In genomic region chr9:27489087-27489876, GRCh38 we compare ENCODE assay signal across 13 cellular contexts. TPM values are rescaled to one million over a fixed set of nuclear protein-coding genes. Genes with fewer than 3 reads are reported as not detected.
A peak's percentile ranks its signal among the peaks of the same experiment; 100 is the strongest.
DNase-seq lines count a peak whose midpoint lies in the region; ATAC-seq and TF ChIP-seq lines count a peak whose summit lies in the region.
"Had no signal": no experiment of that assay in that cellular context is flagged by ENCODE, and none has a peak within 500 bp of the region (broad histone marks: within the 10 kb centered on the region; RNA-seq: fewer than 3 reads in every experiment).

No MANE protein-coding gene starts in this region.

- H3K27ac ChIP-seq in layer of hippocampus (ENCODE audit: low read depth, low read length) = peak overlapping the region; percentile 68
- no peak overlapping the region for H3K27ac ChIP-seq in heart left ventricle
- H3K27ac ChIP-seq in testis = no peak overlapping the region
- H3K27ac ChIP-seq: thoracic aorta had no signal

- TF ChIP-seq CTCF in heart left ventricle (IDR thresholded peaks at IDR 0.05) (no peak), testis (IDR thresholded peaks at IDR 0.05) (no peak)

- H3K4me3 ChIP-seq in heart left ventricle (no peak overlapping the region), testis (no peak overlapping the region)
- H3K4me3 ChIP-seq: thoracic aorta had no signal

- no peaks in the 10 kb centered on the region for H3K9me3 ChIP-seq in heart left ventricle
- no peaks in the 10 kb centered on the region for H3K9me3 ChIP-seq in testis
- H3K9me3 ChIP-seq: thoracic aorta had no signal

- peaks cover 0 to 4% (median 0%) of the 10 kb centered on the region in 12 donors for H3K4me1 ChIP-seq in heart left ventricle
- H3K4me1 ChIP-seq in testis = peaks cover 5% of the 10 kb centered on the region

- no peak for TF ChIP-seq POLR2A in heart left ventricle (IDR thresholded peaks at IDR 0.05)
- no peak for TF ChIP-seq POLR2A in testis (IDR thresholded peaks at IDR 0.05)

- DNase-seq in heart left ventricle (no peak), OCI-M2 (lab: John Stamatoyannopoulos, UW; ENCODE audit: unreplicated experiment) (no peak), dermis blood vessel endothelial cell (no peak), testis (no peak)
- DNase-seq: amniotic stem cell, EL, hypothalamus had no signal

- H3K36me3 ChIP-seq in heart left ventricle (no peaks in the 10 kb centered on the region), testis (ENCODE audit: low read depth, missing control alignments) (no peaks in the 10 kb centered on the region)
- H3K36me3 ChIP-seq: thoracic aorta had no signal

- 91 to 96% (median 92%) methylated on average over 5 of the region's 5 CpGs for WGBS in heart left ventricle, 4 donors
- 76 to 83% methylated on average over 5 of the region's 5 CpGs for WGBS in testis, 2 donors

- H3K27me3 ChIP-seq in layer of hippocampus (ENCODE audit: control insufficient read depth, insufficient read depth, low read length) (no peaks in the 10 kb centered on the region), heart left ventricle (no peaks in the 10 kb centered on the region), testis (no peaks in the 10 kb centered on the region)

- ATAC-seq in GM18511 (IDR thresholded peaks at IDR 0.05; ENCODE audit: unreplicated experiment) = peak; percentile 76
- peak; percentile 71 for ATAC-seq in GM21526 (IDR thresholded peaks at IDR 0.05; ENCODE audit: low FRiP score, unreplicated experiment)
- peak; percentile 75 for ATAC-seq in HG03342 (IDR thresholded peaks at IDR 0.05; ENCODE audit: unreplicated experiment)
- ATAC-seq in heart left ventricle = no peak

- intact Hi-C loops in heart left ventricle (cut with DNase I) (no loop called here), testis (cut with DNase I; ENCODE audit: low total_unique reads) (no loop called here)

RNA-seq across cellular contexts. Expression of gene IFNK, which starts 34.8 kb away (rescaled TPM):
- total RNA-seq in heart left ventricle = not detected
- not detected for polyA plus RNA-seq in heart left ventricle
- total RNA-seq in dermis blood vessel endothelial cell = not detected in 2 replicates
- total RNA-seq in testis = not detected
- polyA plus RNA-seq in testis (ENCODE audit: insufficient read depth, low read depth, low replicate concordance) = not detected
- total RNA-seq: skeletal muscle tissue, thoracic aorta had no signal

RNA-seq across cellular contexts. Expression of gene MOB3B, which starts 40.3 kb away (rescaled TPM):
- total RNA-seq in heart left ventricle (1 to 10 TPM in 8 of 9 donors, under 1 TPM in 1; 0.54 to 2.8 (median 2.1) TPM), dermis blood vessel endothelial cell (0.85 and 2.1 TPM in 2 replicates), testis (10 to 100 TPM; 17.5 to 23.2 TPM)
- polyA plus RNA-seq in heart left ventricle (under 1 TPM; 0.42 to 0.95 TPM), testis (ENCODE audit: insufficient read depth, low read depth, low replicate concordance) (9.1 TPM)

Comparison
In these comparisons a context has a peak if more than half of its experiments do, and no peak if none do; other contexts are left out.
1. ATAC-seq: peak in GM18511 (single experiment), GM21526 (single experiment) and HG03342 (single experiment); none in heart left ventricle (0 of 4).